Comparison of ENCODE assay signal across 31 cellular contexts in genomic region chr15:66875588-66876422, GRCh38.
A peak's percentile ranks its signal among the peaks of the same experiment; 100 is the strongest.
DNase-seq lines count a peak whose midpoint lies in the region; ATAC-seq and TF ChIP-seq lines count a peak whose summit lies in the region.
"Had no signal": no experiment of that assay in that cellular context is flagged by ENCODE, and none has a peak within 500 bp of the region (broad histone marks: within the 10 kb centered on the region; RNA-seq: fewer than 3 reads in every experiment).

No MANE protein-coding gene starts in this region.

- no peaks in the 10 kb centered on the region for H3K9me3 ChIP-seq in neuronal stem cell (replicated peaks in 1 of 2; ENCODE audit: control insufficient read depth in 2 of 2, insufficient read depth in 1 of 2, low read depth in 1 of 2, low read length in 2 of 2)
- H3K9me3 ChIP-seq: body of pancreas, HAP-1, left lung, psoas muscle, thoracic aorta had no signal

- no peak overlapping the region for H3K27ac ChIP-seq in GM23338 (ENCODE audit: low read depth)
- no peak overlapping the region for H3K27ac ChIP-seq in neuronal stem cell (replicated peaks; ENCODE audit: low read length)
- H3K27ac ChIP-seq: 22Rv1, body of pancreas, left lung, psoas muscle, thoracic aorta, WERI-Rb-1 had no signal

- intact Hi-C loops in activated CD4-positive, alpha-beta T cell treated with anti-CD3 and anti-CD28 coated beads for 36 hours (cut with DNase I, micrococcal nuclease) = no loop called here

- DNase-seq in activated CD4-positive, alpha-beta T cell treated with anti-CD3 and anti-CD28 coated beads for 36 hours = no peak
- DNase-seq in activated CD4-positive, alpha-beta T cell treated with anti-CD3 and anti-CD28 coated beads, Interleukin-2, amount 50 U/mL, for 1 hour = no peak
- no peak for DNase-seq in GM23338 (ENCODE audit: low spot score)
- DNase-seq in activated naive CD8-positive, alpha-beta T cell treated with anti-CD3 and anti-CD28 coated beads, Interleukin-2, amount 50 U/mL, for 24 hours = no peak
- DNase-seq in neuronal stem cell (ENCODE audit: low spot score) = no peak
- no peak for DNase-seq in DMS114 treated with DMSO at 0.1 percent for 48 hours (lab: John Stamatoyannopoulos, UW; ENCODE audit: unreplicated experiment)
- no peak for DNase-seq in NCI-H128 (lab: John Stamatoyannopoulos, UW; ENCODE audit: unreplicated experiment)
- no peak for DNase-seq in HPDE6-E6E7 (ENCODE audit: extremely low spot score)
- DNase-seq: activated CD4-positive, alpha-beta T cell treated with anti-CD3 and anti-CD28 coated beads, Interleukin-2, amount 10 ng/mL, durations not matched to agents 24 days and 14 days; body of pancreas; CD4-positive, CD25-positive, alpha-beta regulatory T cell; cerebellar nuclear complex; Kasumi-1; left lung; midbrain; MV-4-11; naive thymus-derived CD4-positive, alpha-beta T cell; NCI-H510A; NK-92 treated with Interleukin-12 subunit alpha and Interleukin-12 subunit beta, amount 100 ng/mL, for 24 hours; nucleus accumbens; psoas muscle; SHP77 treated with DMSO at 0.1 percent for 48 hours; stimulated activated CD4-positive, alpha-beta T cell treated with anti-CD3 and anti-CD28 coated beads, Interleukin-4, amount 100 ng/mL, for 4 hours; stimulated activated naive CD4-positive, alpha-beta T cell; T-helper 9 cell; WERI-Rb-1 had no signal

- H3K27ac Mint-ChIP-seq in activated CD4-positive, alpha-beta T cell treated with anti-CD3 and anti-CD28 coated beads for 36 hours = no peak overlapping the region
- H3K27ac Mint-ChIP-seq in GM23338 = no peak overlapping the region
- H3K27ac Mint-ChIP-seq in activated naive CD8-positive, alpha-beta T cell treated with anti-CD3 and anti-CD28 coated beads, Interleukin-2, amount 50 U/mL, for 24 hours = no peak overlapping the region
- H3K27ac Mint-ChIP-seq: activated CD4-positive, alpha-beta T cell treated with anti-CD3 and anti-CD28 coated beads, Interleukin-2, amount 10 ng/mL, durations not matched to agents 24 days and 14 days; activated CD8-positive, alpha-beta memory T cell treated with anti-CD3 and anti-CD28 coated beads, Interleukin-2, amount 10 ng/mL, durations not matched to agents 7 days and 5 days; activated T-helper 17 cell treated with anti-CD3 and anti-CD28 coated beads, Interleukin-2, amount 50 U/mL, for 72 hours; CD4-positive, CD25-positive, alpha-beta regulatory T cell; naive thymus-derived CD4-positive, alpha-beta T cell had no signal

- H2BK15ac ChIP-seq in neuronal stem cell (ENCODE audit: low read length) = no peak overlapping the region

- H3K18ac ChIP-seq in neuronal stem cell (ENCODE audit: low read length) = peak overlapping the region; percentile 53

- peak overlapping the region; percentile 24 for H2AK5ac ChIP-seq in neuronal stem cell (ENCODE audit: low read depth, low read length)

- H3K4me2 ChIP-seq in GM23338 (no peak overlapping the region), neuronal stem cell (ENCODE audit: insufficient read depth, low read length, poor library complexity, severe bottlenecking) (no peak overlapping the region)

- ATAC-seq in activated CD4-positive, alpha-beta T cell treated with anti-CD3 and anti-CD28 coated beads for 36 hours = peak; percentile 69
- ATAC-seq in GM23338 = no peak
- ATAC-seq in activated naive CD8-positive, alpha-beta T cell treated with anti-CD3 and anti-CD28 coated beads, Interleukin-2, amount 50 U/mL, for 24 hours = peak; percentile 59
- ATAC-seq: activated T-helper 17 cell treated with anti-CD3 and anti-CD28 coated beads, Interleukin-2, amount 50 U/mL, for 72 hours; body of pancreas; left lung; naive thymus-derived CD4-positive, alpha-beta T cell; psoas muscle had no signal

- POLR2A ChIA-PET in activated CD4-positive, alpha-beta T cell treated with anti-CD3 and anti-CD28 coated beads for 36 hours (lab: Charles Lee) = no interaction called here

- H3K4me3 ChIP-seq in GM23338 (no peak overlapping the region), neuronal stem cell (ENCODE audit: low read length in 2 of 2) (no peak overlapping the region)
- H3K4me3 ChIP-seq: body of pancreas, HAP-1, left lung, psoas muscle, thoracic aorta had no signal

- CTCF ChIA-PET in activated CD4-positive, alpha-beta T cell treated with anti-CD3 and anti-CD28 coated beads for 36 hours (lab: Charles Lee) = no interaction called here

- H3K14ac ChIP-seq in neuronal stem cell (ENCODE audit: low read length) = no peak overlapping the region

- no peak overlapping the region for H3K9ac ChIP-seq in neuronal stem cell (ENCODE audit: low read depth, low read length, poor library complexity)

- no peaks in the 10 kb centered on the region for H3K36me3 ChIP-seq in GM23338 (ENCODE audit: insufficient read depth)
- no peaks in the 10 kb centered on the region for H3K36me3 ChIP-seq in neuronal stem cell (replicated peaks in 1 of 2; ENCODE audit: control insufficient read depth in 2 of 2, insufficient read depth in 2 of 2, low read length in 2 of 2)
- H3K36me3 ChIP-seq: HAP-1, left lung, thoracic aorta, WERI-Rb-1 had no signal

- no peak for TF ChIP-seq CTCF in GM23338 (conservative IDR thresholded peaks at IDR 0.05; ENCODE audit: low read depth in 2 of 2)

- H3K9me3 Mint-ChIP-seq in activated CD4-positive, alpha-beta T cell treated with anti-CD3 and anti-CD28 coated beads for 36 hours (ENCODE audit: low read depth) = no peaks in the 10 kb centered on the region
- no peaks in the 10 kb centered on the region for H3K9me3 Mint-ChIP-seq in GM23338
- no peaks in the 10 kb centered on the region for H3K9me3 Mint-ChIP-seq in activated naive CD8-positive, alpha-beta T cell treated with anti-CD3 and anti-CD28 coated beads, Interleukin-2, amount 50 U/mL, for 24 hours
- H3K9me3 Mint-ChIP-seq: activated CD4-positive, alpha-beta T cell treated with anti-CD3 and anti-CD28 coated beads, Interleukin-2, amount 10 ng/mL, durations not matched to agents 24 days and 14 days; activated T-helper 17 cell treated with anti-CD3 and anti-CD28 coated beads, Interleukin-2, amount 50 U/mL, for 72 hours; naive thymus-derived CD4-positive, alpha-beta T cell had no signal

- peaks cover 2% of the 10 kb centered on the region for H3K4me1 Mint-ChIP-seq in activated CD4-positive, alpha-beta T cell treated with anti-CD3 and anti-CD28 coated beads for 36 hours
- H3K4me1 Mint-ChIP-seq in GM23338 = no peaks in the 10 kb centered on the region; the same call in 2 of the 3 replicates
- H3K4me1 Mint-ChIP-seq in activated naive CD8-positive, alpha-beta T cell treated with anti-CD3 and anti-CD28 coated beads, Interleukin-2, amount 50 U/mL, for 24 hours = peaks cover 1% of the 10 kb centered on the region
- H3K4me1 Mint-ChIP-seq: activated CD4-positive, alpha-beta T cell treated with anti-CD3 and anti-CD28 coated beads, Interleukin-2, amount 10 ng/mL, durations not matched to agents 24 days and 14 days; activated T-helper 17 cell treated with anti-CD3 and anti-CD28 coated beads, Interleukin-2, amount 50 U/mL, for 72 hours; CD4-positive, CD25-positive, alpha-beta regulatory T cell; naive thymus-derived CD4-positive, alpha-beta T cell had no signal

- H4K91ac ChIP-seq in neuronal stem cell (ENCODE audit: low read depth, low read length, poor library complexity) = no peak overlapping the region

- no peaks in the 10 kb centered on the region for H3K36me3 Mint-ChIP-seq in activated CD4-positive, alpha-beta T cell treated with anti-CD3 and anti-CD28 coated beads for 36 hours (ENCODE audit: low read depth)
- no peaks in the 10 kb centered on the region for H3K36me3 Mint-ChIP-seq in GM23338 (ENCODE audit: low read depth)
- H3K36me3 Mint-ChIP-seq in activated naive CD8-positive, alpha-beta T cell treated with anti-CD3 and anti-CD28 coated beads, Interleukin-2, amount 50 U/mL, for 24 hours (ENCODE audit: low read depth) = no peaks in the 10 kb centered on the region
- H3K36me3 Mint-ChIP-seq: activated CD8-positive, alpha-beta memory T cell treated with anti-CD3 and anti-CD28 coated beads, Interleukin-2, amount 10 ng/mL, durations not matched to agents 7 days and 5 days; CD4-positive, CD25-positive, alpha-beta regulatory T cell; naive thymus-derived CD4-positive, alpha-beta T cell had no signal

- H3K23ac ChIP-seq in neuronal stem cell (ENCODE audit: low read depth, low read length, poor library complexity) = no peak overlapping the region

- no peak overlapping the region for H2BK5ac ChIP-seq in neuronal stem cell (ENCODE audit: low read length)

- H3K27me3 Mint-ChIP-seq in activated CD4-positive, alpha-beta T cell treated with anti-CD3 and anti-CD28 coated beads for 36 hours = peaks cover 2% of the 10 kb centered on the region
- H3K27me3 Mint-ChIP-seq in GM23338 (ENCODE audit: insufficient read depth, low read depth, poor library complexity) = peaks cover 12% of the 10 kb centered on the region
- peaks cover 2% of the 10 kb centered on the region for H3K27me3 Mint-ChIP-seq in activated naive CD8-positive, alpha-beta T cell treated with anti-CD3 and anti-CD28 coated beads, Interleukin-2, amount 50 U/mL, for 24 hours

- peak overlapping the region; percentile 66; the same call in 1 of the 2 replicates for H2AFZ ChIP-seq in GM23338
- no peak overlapping the region for H2AFZ ChIP-seq in neuronal stem cell (ENCODE audit: low read length)

- no peak overlapping the region for H2BK12ac ChIP-seq in neuronal stem cell (ENCODE audit: low read length)

- H3K27me3 ChIP-seq in GM23338 (ENCODE audit: insufficient read depth) = no peaks in the 10 kb centered on the region
- peaks cover 0 to 15% (median 0%) of the 10 kb centered on the region in 3 experiments for H3K27me3 ChIP-seq in neuronal stem cell (ENCODE audit: control insufficient read depth in 3 of 3, insufficient read depth in 3 of 3, low read depth in 1 of 3, low read length in 3 of 3)
- H3K27me3 ChIP-seq: body of pancreas, left lung had no signal

- H2BK120ac ChIP-seq in neuronal stem cell (ENCODE audit: low read depth, low read length) = no peak overlapping the region

- H4K20me1 ChIP-seq in GM23338 (replicated peaks; ENCODE audit: insufficient read depth) = no peaks in the 10 kb centered on the region

- H3F3A ChIP-seq in GM23338 (replicated peaks; ENCODE audit: low read depth) = no peaks in the 10 kb centered on the region

- no CpG with 5 or more reads among the region's 18 CpGs for WGBS in neuronal stem cell (ENCODE audit: extremely low coverage in 2 of 2, insufficient read length in 2 of 2, insufficient replicate concordance in 1 of 2), 2 donors

- H3K4me1 ChIP-seq in GM23338 (ENCODE audit: insufficient read depth) (no peaks in the 10 kb centered on the region), neuronal stem cell (ENCODE audit: control insufficient read depth in 2 of 2, insufficient read depth in 1 of 2, low read depth in 1 of 2, low read length in 2 of 2) (peaks cover 0 to 10% of the 10 kb centered on the region in 2 donors)
- H3K4me1 ChIP-seq: HAP-1, left lung had no signal

- no peaks in the 10 kb centered on the region for H3K79me1 ChIP-seq in neuronal stem cell (ENCODE audit: low read depth, low read length)

- no peak overlapping the region for H3K4ac ChIP-seq in neuronal stem cell (ENCODE audit: low read length)

- H3K79me2 ChIP-seq in GM23338 (replicated peaks; ENCODE audit: insufficient read depth) = no peaks in the 10 kb centered on the region

- H3K9me2 ChIP-seq in GM23338 (ENCODE audit: insufficient read depth) = no peaks in the 10 kb centered on the region

- H4K8ac ChIP-seq in neuronal stem cell (ENCODE audit: low read depth, low read length) = no peak overlapping the region

- H3K4me3 Mint-ChIP-seq in activated CD4-positive, alpha-beta T cell treated with anti-CD3 and anti-CD28 coated beads for 36 hours = no peak overlapping the region
- no peak overlapping the region for H3K4me3 Mint-ChIP-seq in GM23338
- no peak overlapping the region for H3K4me3 Mint-ChIP-seq in activated naive CD8-positive, alpha-beta T cell treated with anti-CD3 and anti-CD28 coated beads, Interleukin-2, amount 50 U/mL, for 24 hours
- H3K4me3 Mint-ChIP-seq: activated CD4-positive, alpha-beta T cell treated with anti-CD3 and anti-CD28 coated beads, Interleukin-2, amount 10 ng/mL, durations not matched to agents 24 days and 14 days; activated CD8-positive, alpha-beta memory T cell treated with anti-CD3 and anti-CD28 coated beads, Interleukin-2, amount 10 ng/mL, durations not matched to agents 7 days and 5 days; activated T-helper 17 cell treated with anti-CD3 and anti-CD28 coated beads, Interleukin-2, amount 50 U/mL, for 72 hours; CD4-positive, CD25-positive, alpha-beta regulatory T cell; naive thymus-derived CD4-positive, alpha-beta T cell had no signal
